ENCODE assay signal across 8 cellular contexts in genomic region chr14:64503434-64504309, GRCh38. TPM values are rescaled to one million over a fixed set of nuclear protein-coding genes. Genes with fewer than 3 reads are reported as not detected.
DNase-seq lines count a peak whose midpoint lies in the region; TF ChIP-seq lines count a peak whose summit lies in the region.

Gene ZBTB25, minus strand, starts transcription at chr14:64503838. Its CDS starts 13,305 bp downstream, at chr14:64490533.

- no peaks in the 10 kb centered on the region for H3K36me3 ChIP-seq in MM.1S (replicated peaks; ENCODE audit: insufficient read depth, low read length)
- 0 out of 2 replicates have a peak, but pooled peaks cover 1% of the 10 kb centered on the region for H3K36me3 ChIP-seq in SJCRH30
- peaks cover 0 to 9% of the 10 kb centered on the region in 2 donors for H3K36me3 ChIP-seq in neuronal stem cell (replicated peaks in 1 of 2; ENCODE audit: control insufficient read depth in 2 of 2, insufficient read depth in 2 of 2, low read length in 2 of 2)
- H3K36me3 ChIP-seq in subcutaneous abdominal adipose tissue (ENCODE audit: control insufficient read depth in 5 of 5, insufficient read depth in 5 of 5, low read length in 5 of 5) = no peaks in the 10 kb centered on the region

- DNase-seq in GDM1 (lab: John Stamatoyannopoulos, UW) (peak; percentile 92), HCEC 1CT (peak; percentile 96), MM.1S (peak; percentile 87), SJCRH30 (peak; percentile 91), foreskin melanocyte (peak; percentile 89), neuronal stem cell (ENCODE audit: low spot score) (peak; percentile 93)
- peak; percentile 95 for DNase-seq in activated gamma-delta T cell treated with anti-CD3 and anti-CD28 coated beads, Interleukin-2, amount 50 U/mL, for 16 hours (ENCODE audit: low read depth)

- no peaks in the 10 kb centered on the region for H3K79me1 ChIP-seq in neuronal stem cell (ENCODE audit: low read depth, low read length)

- peak within 1 kb of the TSS; percentile 86 for H2BK15ac ChIP-seq in neuronal stem cell (ENCODE audit: low read length)

- H2AK5ac ChIP-seq in neuronal stem cell (ENCODE audit: low read depth, low read length) = peak within 1 kb of the TSS; percentile 43

- H3F3A ChIP-seq in MM.1S (ENCODE audit: insufficient read depth, low read length) = peaks cover 38% of the 10 kb centered on the region

- no peaks in the 10 kb centered on the region for H3K9me3 ChIP-seq in MM.1S (replicated peaks; ENCODE audit: insufficient read depth, low read length)
- H3K9me3 ChIP-seq in SJCRH30 (replicated peaks) = no peaks in the 10 kb centered on the region
- no peaks in the 10 kb centered on the region for H3K9me3 ChIP-seq in neuronal stem cell (replicated peaks in 1 of 2; ENCODE audit: control insufficient read depth in 2 of 2, insufficient read depth in 1 of 2, low read depth in 1 of 2, low read length in 2 of 2)
- H3K9me3 ChIP-seq in subcutaneous abdominal adipose tissue (ENCODE audit: control insufficient read depth in 5 of 5, low read length in 5 of 5) = no peaks in the 10 kb centered on the region

- H3K4me1 ChIP-seq in MM.1S (ENCODE audit: low read length) (peaks cover 3% of the 10 kb centered on the region), SJCRH30 (peaks cover 16% of the 10 kb centered on the region), neuronal stem cell (ENCODE audit: control insufficient read depth in 2 of 2, insufficient read depth in 1 of 2, low read depth in 1 of 2, low read length in 2 of 2) (peaks cover 9 to 23% of the 10 kb centered on the region in 2 donors), subcutaneous abdominal adipose tissue (ENCODE audit: control insufficient read depth in 5 of 5, insufficient read depth in 5 of 5, low read length in 5 of 5) (peaks cover 7 to 61% (median 48%) of the 10 kb centered on the region in 5 donors)

- H3K27me3 ChIP-seq in MM.1S (replicated peaks; ENCODE audit: insufficient read depth, low read length) = no peaks in the 10 kb centered on the region
- H3K27me3 ChIP-seq in SJCRH30 = no peaks in the 10 kb centered on the region
- H3K27me3 ChIP-seq in neuronal stem cell (ENCODE audit: control insufficient read depth in 3 of 3, insufficient read depth in 3 of 3, low read depth in 1 of 3, low read length in 3 of 3) = no peaks in the 10 kb centered on the region
- no peaks in the 10 kb centered on the region for H3K27me3 ChIP-seq in subcutaneous abdominal adipose tissue (ENCODE audit: control insufficient read depth in 5 of 5, insufficient read depth in 4 of 5, low read length in 5 of 5)

- H3K4me2 ChIP-seq in MM.1S (ENCODE audit: low read depth, low read length) (peak within 1 kb of the TSS; percentile 89), neuronal stem cell (ENCODE audit: insufficient read depth, low read length, poor library complexity, severe bottlenecking) (peak within 1 kb of the TSS; percentile 90)

- peak within 1 kb of the TSS; percentile 99 for H4K91ac ChIP-seq in neuronal stem cell (ENCODE audit: low read depth, low read length, poor library complexity)

- peak within 1 kb of the TSS; percentile 94 for H3K14ac ChIP-seq in neuronal stem cell (ENCODE audit: low read length)

- H2AFZ ChIP-seq in MM.1S (ENCODE audit: low read length) = peak within 1 kb of the TSS; percentile 53
- peak within 1 kb of the TSS; percentile 98 for H2AFZ ChIP-seq in neuronal stem cell (ENCODE audit: low read length)

- H3K27ac ChIP-seq in MM.1S (ENCODE audit: low read length) (peak within 1 kb of the TSS; percentile 100), SJCRH30 (peak within 1 kb of the TSS; percentile 96), neuronal stem cell (replicated peaks; ENCODE audit: low read length) (peak within 1 kb of the TSS; percentile 99), subcutaneous abdominal adipose tissue (ENCODE audit: low read depth, low read length) (peak within 1 kb of the TSS; percentile 99)

- peak within 1 kb of the TSS; percentile 100 for H3K18ac ChIP-seq in neuronal stem cell (ENCODE audit: low read length)

- peak within 1 kb of the TSS; percentile 99 for H3K23ac ChIP-seq in neuronal stem cell (ENCODE audit: low read depth, low read length, poor library complexity)

- H2BK12ac ChIP-seq in neuronal stem cell (ENCODE audit: low read length) = peak within 1 kb of the TSS; percentile 93

- H3K4ac ChIP-seq in neuronal stem cell (ENCODE audit: low read length) = peak within 1 kb of the TSS; percentile 97

- no peak for TF ChIP-seq CTCF in MM.1S (IDR thresholded peaks at IDR 0.05; ENCODE audit: low read length)

- peak within 1 kb of the TSS; percentile 99 for H2BK120ac ChIP-seq in neuronal stem cell (ENCODE audit: low read depth, low read length)

- peak within 1 kb of the TSS; percentile 100 for H2BK5ac ChIP-seq in neuronal stem cell (ENCODE audit: low read length)

- H3K79me2 ChIP-seq in MM.1S (ENCODE audit: low read length) = peaks cover 75% of the 10 kb centered on the region

- H4K8ac ChIP-seq in neuronal stem cell (ENCODE audit: low read depth, low read length) = no peak within 1 kb of the TSS

- peak within 1 kb of the TSS; percentile 99 for H3K9ac ChIP-seq in MM.1S (ENCODE audit: low read length)
- H3K9ac ChIP-seq in neuronal stem cell (ENCODE audit: low read depth, low read length, poor library complexity) = peak within 1 kb of the TSS; percentile 93
- H3K9ac ChIP-seq in subcutaneous abdominal adipose tissue (ENCODE audit: low read length in 5 of 5) = peak within 1 kb of the TSS; percentile 60 to 97 (median 94)

- H3K4me3 ChIP-seq in MM.1S (ENCODE audit: low read length) = peak within 1 kb of the TSS; percentile 86
- peak within 1 kb of the TSS; percentile 93 for H3K4me3 ChIP-seq in SJCRH30
- H3K4me3 ChIP-seq in neuronal stem cell (ENCODE audit: low read length in 2 of 2) = peak within 1 kb of the TSS; percentile 96 to 98
- peak within 1 kb of the TSS; percentile 78 to 94 (median 91) for H3K4me3 ChIP-seq in subcutaneous abdominal adipose tissue (ENCODE audit: low read depth in 1 of 5, low read length in 5 of 5)

- H4K20me1 ChIP-seq in MM.1S (ENCODE audit: insufficient read depth, low read length) = no peaks in the 10 kb centered on the region

- H3K9me2 ChIP-seq in MM.1S (replicated peaks; ENCODE audit: insufficient read depth, low read length) = no peaks in the 10 kb centered on the region

- WGBS in neuronal stem cell (ENCODE audit: extremely low coverage in 2 of 2, insufficient read length in 2 of 2, insufficient replicate concordance in 1 of 2), 2 donors = no CpG with 5 or more reads among the region's 87 CpGs

RNA-seq across cellular contexts. Expression of gene ZBTB25, which starts in this region (rescaled TPM):
- 4.8 and 7.0 TPM in 2 replicates for total RNA-seq in SJCRH30 (2014; rRNA removed; shearing (Covaris generic))
- polyA plus RNA-seq in neuronal stem cell (2013, experiment 1 of 2) = 6.9 TPM
- 6.2 TPM for polyA plus RNA-seq in neuronal stem cell (2013, experiment 2 of 2)

Comparison
In these comparisons a context has a peak if more than half of its experiments do, and no peak if none do; other contexts are left out.
1. Peak in every context shown above with its lines: DNase-seq, H3K4me3 ChIP-seq and H3K27ac ChIP-seq.